10 cellular contexts compared by ENCODE assay signal in genomic region chr3:151345854-151346253, GRCh38. TPM values are rescaled to one million over a fixed set of nuclear protein-coding genes. Genes with fewer than 3 reads are reported as not detected.
A peak's percentile ranks its signal among the peaks of the same experiment; 100 is the strongest.
DNase-seq lines count a peak whose midpoint lies in the region; ATAC-seq and TF ChIP-seq lines count a peak whose summit lies in the region.
"Had no signal": no experiment of that assay in that cellular context is flagged by ENCODE, and none has a peak within 500 bp of the region (broad histone marks: within the 10 kb centered on the region; RNA-seq: fewer than 3 reads in every experiment).

No MANE protein-coding gene starts in this region.

- POLR2A ChIA-PET in PC-3 (lab: Charles Lee; ENCODE audit: unreplicated experiment) = no interaction called here

- peak; percentile 34 for DNase-seq in AG09309 (ENCODE audit: low read depth)
- peak; percentile 10 for DNase-seq in PC-3
- peak; percentile 84 for DNase-seq in fibroblast of peridontal ligament (ENCODE audit: extremely low read depth)
- DNase-seq in omental fat pad (ENCODE audit: low spot score) = no peak
- DNase-seq in epidermal melanocyte (ENCODE audit: insufficient read length, low spot score) = no peak
- no peak for DNase-seq in AML-193 (lab: John Stamatoyannopoulos, UW)
- DNase-seq: effector CD8-positive, alpha-beta T cell had no signal

- TF ChIP-seq CTCF in AG09309 (IDR thresholded peaks at IDR 0.05; ENCODE audit: control insufficient read depth, insufficient read depth, low read depth, low read length, missing control alignments) = no peak
- TF ChIP-seq CTCF in PC-3 (conservative IDR thresholded peaks at IDR 0.05; ENCODE audit: low read depth, low read length) = no peak
- no peak for TF ChIP-seq CTCF in omental fat pad (IDR thresholded peaks at IDR 0.05)

- H3F3A ChIP-seq in PC-3 (ENCODE audit: low read length, unreplicated experiment) = no peaks in the 10 kb centered on the region

- no peaks in the 10 kb centered on the region for H3K79me2 ChIP-seq in PC-3 (ENCODE audit: low read length)

- H3K4me3 ChIP-seq in AG09309 (ENCODE audit: control insufficient read depth, low read depth, low read length) = no peak overlapping the region
- 0 out of 2 replicates have a peak overlapping the region, but pooled peaks have one; percentile 9 for H3K4me3 ChIP-seq in PC-3 (ENCODE audit: low read length)

- no peaks in the 10 kb centered on the region for H4K20me1 ChIP-seq in PC-3 (ENCODE audit: low read length)

- CTCF ChIA-PET in PC-3 (lab: Charles Lee) = interaction anchor here (0.7 kb wide), 1 partner anchor 1074 kb away, joined by 12 read pairs; no protein-coding TSS in a partner anchor

- H3K9ac ChIP-seq in PC-3 (ENCODE audit: low read length) = no peak overlapping the region

- no peak overlapping the region for H2AFZ ChIP-seq in PC-3 (ENCODE audit: low read length)

- no peaks in the 10 kb centered on the region for H3K9me3 ChIP-seq in PC-3 (ENCODE audit: low read length)

- intact Hi-C loops in PC-3 (cut with micrococcal nuclease) = no loop called here

- ATAC-seq in PC-3 (no peak), omental fat pad (ENCODE audit: low FRiP score) (peak; percentile 91), HG02884 (IDR thresholded peaks at IDR 0.05; ENCODE audit: unreplicated experiment) (no peak), GM18519 (IDR thresholded peaks at IDR 0.05; ENCODE audit: low FRiP score, unreplicated experiment) (no peak)

- no peaks in the 10 kb centered on the region for H3K9me2 ChIP-seq in PC-3 (replicated peaks; ENCODE audit: low read length)

- no peak overlapping the region for H3K27ac ChIP-seq in PC-3 (ENCODE audit: low read length)

- no peak overlapping the region for H3K4me2 ChIP-seq in PC-3 (ENCODE audit: low read length)

- no peaks in the 10 kb centered on the region for H3K4me1 ChIP-seq in PC-3 (ENCODE audit: insufficient read depth, low read length)

- BruUV-seq in PC-3 (replicated peaks; lab: Mats Ljungman, UMichigan) = no TSS peak

- H3K36me3 ChIP-seq in PC-3 (ENCODE audit: low read depth, low read length) = no peaks in the 10 kb centered on the region

- H3K27me3 ChIP-seq in PC-3 (ENCODE audit: low read length) = no peaks in the 10 kb centered on the region

RNA-seq across cellular contexts. Expression of gene P2RY13, which starts 16.5 kb away (rescaled TPM):
- not detected in 2 replicates for total RNA-seq in PC-3 (2014; rRNA removed)
- 10 to 100 TPM in 1 of 4 donors, 1 to 10 TPM in 2, under 1 TPM in 1; 0.72 to 10.7 (median 3.4) TPM for total RNA-seq in omental fat pad
- total RNA-seq: activated CD8-positive, alpha-beta memory T cell treated with anti-CD3 and anti-CD28 coated beads for 36 hours had no signal

RNA-seq across cellular contexts. Expression of gene GPR87, which starts 29.2 kb away (rescaled TPM):
- total RNA-seq in PC-3 (2014; rRNA removed) = 13.3 and 14.5 TPM in 2 replicates
- total RNA-seq in omental fat pad = not detected

RNA-seq across cellular contexts. Expression of gene P2RY12, which starts 38.7 kb away (rescaled TPM):
- not detected in 2 replicates for total RNA-seq in PC-3 (2014; rRNA removed)
- total RNA-seq in omental fat pad = 1 to 10 TPM; 5.2 to 8.3 (median 7.0) TPM
- total RNA-seq: activated CD8-positive, alpha-beta memory T cell treated with anti-CD3 and anti-CD28 coated beads for 36 hours had no signal

Comparison
In these comparisons a context has a peak if more than half of its experiments do, and no peak if none do; other contexts are left out.
1. DNase-seq: peak in AG09309 (single experiment), PC-3 (single experiment) and fibroblast of peridontal ligament (single experiment); none in omental fat pad (single experiment), epidermal melanocyte (single experiment) and AML-193 (0 of 2).
2. RNA of gene GPR87, which starts 29.2 kb away (total RNA-seq): 13.3 to 14.5 TPM in PC-3; not detected in omental fat pad; every median in the first group is over 10 times any median in the second.